Comparison of ENCODE assay signal across 24 cellular contexts in genomic region chr9:20271723-20272122, GRCh38.
DNase-seq lines count a peak whose midpoint lies in the region; FAIRE-seq and TF ChIP-seq lines count a peak whose summit lies in the region.
"Had no signal": no experiment of that assay in that cellular context is flagged by ENCODE, and none has a peak within 500 bp of the region (broad histone marks: within the 10 kb centered on the region; RNA-seq: fewer than 3 reads in every experiment).

No MANE protein-coding gene starts in this region.

- no peak for DNase-seq in D721Med (ENCODE audit: insufficient read length, low spot score)
- DNase-seq in HFFc6, result no peak
- DNase-seq in brain microvascular endothelial cell, result no peak
- no peak for DNase-seq in kidney epithelial cell (ENCODE audit: low read depth)
- DNase-seq in AG08396 (ENCODE audit: low spot score), result no peak
- no peak for DNase-seq in activated CD4-positive, CD25-positive, alpha-beta regulatory T cell (lab: John Stamatoyannopoulos, UW)
- no peak for DNase-seq in NCI-H2196 (lab: John Stamatoyannopoulos, UW; ENCODE audit: unreplicated experiment)
- DNase-seq in DMS53 (lab: John Stamatoyannopoulos, UW), result no peak
- DNase-seq: activated CD4-positive, alpha-beta T cell treated with anti-CD3 and anti-CD28 coated beads, Interleukin-2, amount 50 U/mL, for 4 hours; activated T-cell treated with anti-CD3 and anti-CD28 coated beads for 4 hours; amniotic stem cell; caudate nucleus; esophagus squamous epithelium; GOT3; MG63; NCI-H345; right lobe of liver; SIG-M5 had no signal

- peaks cover 10% of the 10 kb centered on the region for H3K4me1 Mint-ChIP-seq in HFFc6 (ENCODE audit: low read depth)
- H3K4me1 Mint-ChIP-seq: stimulated activated memory B cell treated with anti-CD40 and anti-IgM and Interleukin-4, amounts not matched to agents 10 μg/mL and 1 μg/mL and 100 μg/mL, for 72 hours had no signal

- H3K36me3 Mint-ChIP-seq in HFFc6 (ENCODE audit: low read depth), result no peaks in the 10 kb centered on the region
- H3K36me3 Mint-ChIP-seq: CD4-positive, alpha-beta memory T cell; stimulated activated memory B cell treated with anti-CD40 and anti-IgM and Interleukin-4, amounts not matched to agents 10 μg/mL and 1 μg/mL and 100 μg/mL, for 72 hours had no signal

- H3K4me3 Mint-ChIP-seq in HFFc6, result no peak overlapping the region
- H3K4me3 Mint-ChIP-seq: CD4-positive, alpha-beta memory T cell; stimulated activated memory B cell treated with anti-CD40 and anti-IgM and Interleukin-4, amounts not matched to agents 10 μg/mL and 1 μg/mL and 100 μg/mL, for 72 hours; T-helper 1 cell treated with Interleukin-12 subunit alpha and Interleukin-12 subunit beta and Interleukin-4 antibody, amounts not matched to agents 30 μg/mL and 1 μg/mL, for 36 hours had no signal

- H3K4me3 ChIP-seq in brain microvascular endothelial cell (ENCODE audit: low read depth, low read length) (no peak overlapping the region), kidney epithelial cell (ENCODE audit: low read depth, low read length) (no peak overlapping the region)
- H3K4me3 ChIP-seq: esophagus squamous epithelium, lung, MG63, right lobe of liver, thoracic aorta had no signal

- H3K27me3 Mint-ChIP-seq in HFFc6 (ENCODE audit: insufficient read depth), result peaks cover 7% of the 10 kb centered on the region

- H3K36me3 ChIP-seq in brain microvascular endothelial cell (replicated peaks) (no peaks in the 10 kb centered on the region), kidney epithelial cell (ENCODE audit: control insufficient read depth, insufficient read depth, low read length) (no peaks in the 10 kb centered on the region)
- H3K36me3 ChIP-seq: esophagus squamous epithelium, MG63, right lobe of liver, thoracic aorta had no signal

- TF ChIP-seq CTCF in D721Med (IDR thresholded peaks at IDR 0.05; ENCODE audit: insufficient read depth, missing control alignments), result peak; percentile 11
- TF ChIP-seq CTCF in HFFc6 (IDR thresholded peaks at IDR 0.05), result peak; percentile 45; the same call in 1 of the 2 replicates
- peak; percentile 62 for TF ChIP-seq CTCF in brain microvascular endothelial cell (IDR thresholded peaks at IDR 0.05; ENCODE audit: low read depth, low read length, missing control alignments)
- peak; percentile 13 for TF ChIP-seq CTCF in kidney epithelial cell (IDR thresholded peaks at IDR 0.05; ENCODE audit: insufficient read depth, low read length, poor library complexity, severe bottlenecking)

- no peak for FAIRE-seq in D721Med (lab: Jason Lieb, UNC)
- FAIRE-seq: islet of Langerhans had no signal

- no peaks in the 10 kb centered on the region for H3K27me3 ChIP-seq in brain microvascular endothelial cell (replicated peaks)
- no peaks in the 10 kb centered on the region for H3K27me3 ChIP-seq in kidney epithelial cell (ENCODE audit: control insufficient read depth, insufficient read depth, low read length)
- H3K27me3 ChIP-seq: esophagus squamous epithelium, MG63, right lobe of liver had no signal

- H3K27ac Mint-ChIP-seq in HFFc6, result no peak overlapping the region
- H3K27ac Mint-ChIP-seq: CD4-positive, alpha-beta memory T cell; stimulated activated memory B cell treated with anti-CD40 and anti-IgM and Interleukin-4, amounts not matched to agents 10 μg/mL and 1 μg/mL and 100 μg/mL, for 72 hours had no signal

- in situ Hi-C loops in brain microvascular endothelial cell (cut with HindIII; ENCODE audit: low pct_ligation_motif_present, low sequenced_read_pairs), result no loop called here

- H3K27ac ChIP-seq in brain microvascular endothelial cell, result no peak overlapping the region
- H3K27ac ChIP-seq: esophagus squamous epithelium, right lobe of liver, thoracic aorta had no signal

- H3K9me3 Mint-ChIP-seq in HFFc6, result peaks cover 7% of the 10 kb centered on the region

Comparison
In these comparisons a context has a peak if more than half of its experiments do, and no peak if none do; other contexts are left out.
1. CTCF ChIP-seq: peak in every context shown above with its lines; median percentile 62 in brain microvascular endothelial cell; 45 in HFFc6; 13 in kidney epithelial cell; 11 in D721Med.